In the genomic region with DNA sequence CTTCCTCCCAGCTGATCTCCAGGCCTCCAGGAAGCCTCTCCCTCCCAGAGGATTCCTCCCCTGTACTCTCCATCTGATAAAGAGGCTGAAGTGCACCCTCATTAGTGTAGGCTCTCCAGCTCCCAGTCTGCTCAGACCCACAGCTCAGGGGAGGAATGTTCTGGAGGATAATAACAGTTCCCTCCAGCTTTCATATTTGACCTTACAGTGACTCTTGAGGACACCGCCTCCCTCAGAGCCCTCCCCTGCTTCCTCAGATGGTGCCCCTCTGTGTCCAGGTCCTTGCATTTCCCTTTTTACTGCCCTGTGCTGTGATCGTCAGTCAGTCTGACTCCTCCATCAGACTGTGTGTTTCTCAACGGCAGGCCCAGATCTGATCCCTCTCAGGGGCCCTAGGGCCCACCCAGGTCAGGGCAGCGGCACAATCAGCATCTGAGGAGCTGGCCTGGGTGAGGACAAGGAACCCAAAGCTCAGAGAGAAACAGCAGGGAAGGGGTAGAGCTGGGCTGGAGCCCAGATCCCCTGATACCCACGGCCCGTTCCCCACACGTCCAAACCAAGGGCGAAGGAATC, we compare ENCODE assay signal across 2 cellular contexts.
TF ChIP-seq lines count a peak whose summit lies in the region.

No MANE protein-coding gene starts in this region.

TF ChIP-seq in WTC11, 78 proteins besides CTCF, POLR2A, EP300 and RAD21 (continues in another document):
- TF ChIP-seq GABPB1 (CRISPR knock-in tag; IDR thresholded peaks at IDR 0.05) (no peak), NR1H2 (CRISPR knock-in tag; IDR thresholded peaks at IDR 0.05) (no peak), RORB (CRISPR knock-in tag; IDR thresholded peaks at IDR 0.05) (no peak), IRF2 (CRISPR knock-in tag; IDR thresholded peaks at IDR 0.05; ENCODE audit: borderline replicate concordance, low read depth) (no peak), NFE2L1 (CRISPR knock-in tag; IDR thresholded peaks at IDR 0.05) (no peak), SMAD4 (CRISPR knock-in tag; IDR thresholded peaks at IDR 0.05) (no peak), TP53 (CRISPR knock-in tag; IDR thresholded peaks at IDR 0.05) (no peak), TEAD1 (CRISPR knock-in tag; IDR thresholded peaks at IDR 0.05) (no peak), ZNF317 (CRISPR knock-in tag; IDR thresholded peaks at IDR 0.05; ENCODE audit: borderline replicate concordance, low read depth) (no peak)
- TF ChIP-seq, protein P1, sequence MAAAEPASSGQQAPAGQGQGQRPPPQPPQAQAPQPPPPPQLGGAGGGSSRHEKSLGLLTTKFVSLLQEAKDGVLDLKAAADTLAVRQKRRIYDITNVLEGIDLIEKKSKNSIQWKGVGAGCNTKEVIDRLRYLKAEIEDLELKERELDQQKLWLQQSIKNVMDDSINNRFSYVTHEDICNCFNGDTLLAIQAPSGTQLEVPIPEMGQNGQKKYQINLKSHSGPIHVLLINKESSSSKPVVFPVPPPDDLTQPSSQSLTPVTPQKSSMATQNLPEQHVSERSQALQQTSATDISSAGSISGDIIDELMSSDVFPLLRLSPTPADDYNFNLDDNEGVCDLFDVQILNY (CRISPR knock-in tag; IDR thresholded peaks at IDR 0.05) = no peak
- TF ChIP-seq, protein P2, sequence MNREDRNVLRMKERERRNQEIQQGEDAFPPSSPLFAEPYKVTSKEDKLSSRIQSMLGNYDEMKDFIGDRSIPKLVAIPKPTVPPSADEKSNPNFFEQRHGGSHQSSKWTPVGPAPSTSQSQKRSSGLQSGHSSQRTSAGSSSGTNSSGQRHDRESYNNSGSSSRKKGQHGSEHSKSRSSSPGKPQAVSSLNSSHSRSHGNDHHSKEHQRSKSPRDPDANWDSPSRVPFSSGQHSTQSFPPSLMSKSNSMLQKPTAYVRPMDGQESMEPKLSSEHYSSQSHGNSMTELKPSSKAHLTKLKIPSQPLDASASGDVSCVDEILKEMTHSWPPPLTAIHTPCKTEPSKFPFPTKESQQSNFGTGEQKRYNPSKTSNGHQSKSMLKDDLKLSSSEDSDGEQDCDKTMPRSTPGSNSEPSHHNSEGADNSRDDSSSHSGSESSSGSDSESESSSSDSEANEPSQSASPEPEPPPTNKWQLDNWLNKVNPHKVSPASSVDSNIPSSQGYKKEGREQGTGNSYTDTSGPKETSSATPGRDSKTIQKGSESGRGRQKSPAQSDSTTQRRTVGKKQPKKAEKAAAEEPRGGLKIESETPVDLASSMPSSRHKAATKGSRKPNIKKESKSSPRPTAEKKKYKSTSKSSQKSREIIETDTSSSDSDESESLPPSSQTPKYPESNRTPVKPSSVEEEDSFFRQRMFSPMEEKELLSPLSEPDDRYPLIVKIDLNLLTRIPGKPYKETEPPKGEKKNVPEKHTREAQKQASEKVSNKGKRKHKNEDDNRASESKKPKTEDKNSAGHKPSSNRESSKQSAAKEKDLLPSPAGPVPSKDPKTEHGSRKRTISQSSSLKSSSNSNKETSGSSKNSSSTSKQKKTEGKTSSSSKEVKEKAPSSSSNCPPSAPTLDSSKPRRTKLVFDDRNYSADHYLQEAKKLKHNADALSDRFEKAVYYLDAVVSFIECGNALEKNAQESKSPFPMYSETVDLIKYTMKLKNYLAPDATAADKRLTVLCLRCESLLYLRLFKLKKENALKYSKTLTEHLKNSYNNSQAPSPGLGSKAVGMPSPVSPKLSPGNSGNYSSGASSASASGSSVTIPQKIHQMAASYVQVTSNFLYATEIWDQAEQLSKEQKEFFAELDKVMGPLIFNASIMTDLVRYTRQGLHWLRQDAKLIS (CRISPR knock-in tag; IDR thresholded peaks at IDR 0.05; ENCODE audit: borderline replicate concordance) = no peak
- TF ChIP-seq, protein P3, sequence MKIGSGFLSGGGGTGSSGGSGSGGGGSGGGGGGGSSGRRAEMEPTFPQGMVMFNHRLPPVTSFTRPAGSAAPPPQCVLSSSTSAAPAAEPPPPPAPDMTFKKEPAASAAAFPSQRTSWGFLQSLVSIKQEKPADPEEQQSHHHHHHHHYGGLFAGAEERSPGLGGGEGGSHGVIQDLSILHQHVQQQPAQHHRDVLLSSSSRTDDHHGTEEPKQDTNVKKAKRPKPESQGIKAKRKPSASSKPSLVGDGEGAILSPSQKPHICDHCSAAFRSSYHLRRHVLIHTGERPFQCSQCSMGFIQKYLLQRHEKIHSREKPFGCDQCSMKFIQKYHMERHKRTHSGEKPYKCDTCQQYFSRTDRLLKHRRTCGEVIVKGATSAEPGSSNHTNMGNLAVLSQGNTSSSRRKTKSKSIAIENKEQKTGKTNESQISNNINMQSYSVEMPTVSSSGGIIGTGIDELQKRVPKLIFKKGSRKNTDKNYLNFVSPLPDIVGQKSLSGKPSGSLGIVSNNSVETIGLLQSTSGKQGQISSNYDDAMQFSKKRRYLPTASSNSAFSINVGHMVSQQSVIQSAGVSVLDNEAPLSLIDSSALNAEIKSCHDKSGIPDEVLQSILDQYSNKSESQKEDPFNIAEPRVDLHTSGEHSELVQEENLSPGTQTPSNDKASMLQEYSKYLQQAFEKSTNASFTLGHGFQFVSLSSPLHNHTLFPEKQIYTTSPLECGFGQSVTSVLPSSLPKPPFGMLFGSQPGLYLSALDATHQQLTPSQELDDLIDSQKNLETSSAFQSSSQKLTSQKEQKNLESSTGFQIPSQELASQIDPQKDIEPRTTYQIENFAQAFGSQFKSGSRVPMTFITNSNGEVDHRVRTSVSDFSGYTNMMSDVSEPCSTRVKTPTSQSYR (CRISPR knock-in tag; IDR thresholded peaks at IDR 0.05) = no peak
- TF ChIP-seq, protein P4, sequence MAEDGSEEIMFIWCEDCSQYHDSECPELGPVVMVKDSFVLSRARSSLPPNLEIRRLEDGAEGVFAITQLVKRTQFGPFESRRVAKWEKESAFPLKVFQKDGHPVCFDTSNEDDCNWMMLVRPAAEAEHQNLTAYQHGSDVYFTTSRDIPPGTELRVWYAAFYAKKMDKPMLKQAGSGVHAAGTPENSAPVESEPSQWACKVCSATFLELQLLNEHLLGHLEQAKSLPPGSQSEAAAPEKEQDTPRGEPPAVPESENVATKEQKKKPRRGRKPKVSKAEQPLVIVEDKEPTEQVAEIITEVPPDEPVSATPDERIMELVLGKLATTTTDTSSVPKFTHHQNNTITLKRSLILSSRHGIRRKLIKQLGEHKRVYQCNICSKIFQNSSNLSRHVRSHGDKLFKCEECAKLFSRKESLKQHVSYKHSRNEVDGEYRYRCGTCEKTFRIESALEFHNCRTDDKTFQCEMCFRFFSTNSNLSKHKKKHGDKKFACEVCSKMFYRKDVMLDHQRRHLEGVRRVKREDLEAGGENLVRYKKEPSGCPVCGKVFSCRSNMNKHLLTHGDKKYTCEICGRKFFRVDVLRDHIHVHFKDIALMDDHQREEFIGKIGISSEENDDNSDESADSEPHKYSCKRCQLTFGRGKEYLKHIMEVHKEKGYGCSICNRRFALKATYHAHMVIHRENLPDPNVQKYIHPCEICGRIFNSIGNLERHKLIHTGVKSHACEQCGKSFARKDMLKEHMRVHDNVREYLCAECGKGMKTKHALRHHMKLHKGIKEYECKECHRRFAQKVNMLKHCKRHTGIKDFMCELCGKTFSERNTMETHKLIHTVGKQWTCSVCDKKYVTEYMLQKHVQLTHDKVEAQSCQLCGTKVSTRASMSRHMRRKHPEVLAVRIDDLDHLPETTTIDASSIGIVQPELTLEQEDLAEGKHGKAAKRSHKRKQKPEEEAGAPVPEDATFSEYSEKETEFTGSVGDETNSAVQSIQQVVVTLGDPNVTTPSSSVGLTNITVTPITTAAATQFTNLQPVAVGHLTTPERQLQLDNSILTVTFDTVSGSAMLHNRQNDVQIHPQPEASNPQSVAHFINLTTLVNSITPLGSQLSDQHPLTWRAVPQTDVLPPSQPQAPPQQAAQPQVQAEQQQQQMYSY (CRISPR knock-in tag; IDR thresholded peaks at IDR 0.05) = no peak

TF ChIP-seq in HepG2, 621 proteins besides CTCF, POLR2A, EP300 and RAD21:
- TF ChIP-seq ZSCAN22 (CRISPR knock-in tag; IDR thresholded peaks at IDR 0.05) (peak; percentile 95), EEA1 (CRISPR knock-in tag; IDR thresholded peaks at IDR 0.05; ENCODE audit: borderline replicate concordance) (no peak), BRCA1 (CRISPR knock-in tag; IDR thresholded peaks at IDR 0.05) (no peak), MED8 (CRISPR knock-in tag; IDR thresholded peaks at IDR 0.05; ENCODE audit: insufficient replicate concordance) (no peak), ZNF772 (CRISPR knock-in tag; IDR thresholded peaks at IDR 0.05) (no peak), PHF5A (CRISPR knock-in tag; IDR thresholded peaks at IDR 0.05; ENCODE audit: low read depth, unreplicated experiment) (no peak), ESRRA (CRISPR knock-in tag; IDR thresholded peaks at IDR 0.05; ENCODE audit: low read depth) (no peak), POLR2AphosphoS5 (IDR thresholded peaks at IDR 0.05; ENCODE audit: low read depth, low read length) (no peak)
